ENCODE assay signal across 20 cellular contexts in genomic region chr3:70970952-70971351, GRCh38.
DNase-seq lines count a peak whose midpoint lies in the region; TF ChIP-seq lines count a peak whose summit lies in the region.
"Had no signal": no experiment of that assay in that cellular context is flagged by ENCODE, and none has a peak within 500 bp of the region (broad histone marks: within the 10 kb centered on the region; RNA-seq: fewer than 3 reads in every experiment).

No MANE protein-coding gene starts in this region.

- no peak overlapping the region for H2AK5ac ChIP-seq in H9 (ENCODE audit: insufficient read length, low read length)
- H2AK5ac ChIP-seq in neuronal stem cell (ENCODE audit: low read depth, low read length): no peak overlapping the region

- H2BK5ac ChIP-seq in H9 (ENCODE audit: insufficient read length, low read length): no peak overlapping the region
- H2BK5ac ChIP-seq in neuronal stem cell (ENCODE audit: low read length): no peak overlapping the region

- H3K23ac ChIP-seq in H9 (ENCODE audit: insufficient read length, low read depth, low read length): no peak overlapping the region
- no peak overlapping the region for H3K23ac ChIP-seq in neuronal stem cell (ENCODE audit: low read depth, low read length, poor library complexity)

- no peak overlapping the region for H3T11ph ChIP-seq in H9 (ENCODE audit: low read length)

- H3K4me1 Mint-ChIP-seq in CD14-positive monocyte (no peaks in the 10 kb centered on the region), H9 (peaks cover 17 to 25% of the 10 kb centered on the region in 2 experiments), chondrocyte (ENCODE audit: low read depth) (peaks cover 49% of the 10 kb centered on the region)

- no peak for TF ChIP-seq EP300 in ovary (IDR thresholded peaks at IDR 0.05)

- no peak for TF ChIP-seq CTCF in CD14-positive monocyte (IDR thresholded peaks at IDR 0.05)
- TF ChIP-seq CTCF in H9 (conservative IDR thresholded peaks at IDR 0.05): no peak
- no peak for TF ChIP-seq CTCF in chondrocyte (IDR thresholded peaks at IDR 0.05)
- no peak for TF ChIP-seq CTCF in ovary (IDR thresholded peaks at IDR 0.05)

- H3K27me3 Mint-ChIP-seq in CD14-positive monocyte (ENCODE audit: low read depth in 3 of 3) (no peaks in the 10 kb centered on the region), H9 (ENCODE audit: low read depth) (no peaks in the 10 kb centered on the region), chondrocyte (ENCODE audit: low read depth) (no peaks in the 10 kb centered on the region)

- H3K9me3 Mint-ChIP-seq in CD14-positive monocyte (no peaks in the 10 kb centered on the region), H9 (no peaks in the 10 kb centered on the region), chondrocyte (ENCODE audit: low read depth) (no peaks in the 10 kb centered on the region)

- no peaks in the 10 kb centered on the region for H3K79me2 ChIP-seq in H9 (ENCODE audit: insufficient read depth, low read length)
- H3K79me2 ChIP-seq: parathyroid adenoma had no signal

- H2BK15ac ChIP-seq in H9 (ENCODE audit: low read depth, low read length) (no peak overlapping the region), neuronal stem cell (ENCODE audit: low read length) (no peak overlapping the region)

- no peak overlapping the region for H3K27ac ChIP-seq in H9 (ENCODE audit: insufficient read length, low read depth, low read length)
- H3K27ac ChIP-seq in neuronal stem cell (replicated peaks; ENCODE audit: low read length): no peak overlapping the region
- H3K27ac ChIP-seq in ovary: no peak overlapping the region
- H3K27ac ChIP-seq: parathyroid adenoma, upper lobe of right lung had no signal

- no peak overlapping the region for H4K8ac ChIP-seq in H9 (replicated peaks; ENCODE audit: insufficient read length, low read depth, low read length)
- no peak overlapping the region for H4K8ac ChIP-seq in neuronal stem cell (ENCODE audit: low read depth, low read length)

- no peak overlapping the region for H4K5ac ChIP-seq in H9 (ENCODE audit: insufficient read length, low read depth, low read length)

- no peaks in the 10 kb centered on the region for H4K20me1 ChIP-seq in H9 (ENCODE audit: control insufficient read depth, insufficient read depth, insufficient read length)

- intact Hi-C loops in CD14-positive monocyte (cut with micrococcal nuclease) (no loop called here), ovary (cut with DNase I) (no loop called here)

- no peak overlapping the region for H2AFZ ChIP-seq in H9 (ENCODE audit: low read length)
- H2AFZ ChIP-seq in neuronal stem cell (ENCODE audit: low read length): no peak overlapping the region
- H2AFZ ChIP-seq: parathyroid adenoma had no signal

- no peak overlapping the region for H4K91ac ChIP-seq in H9 (ENCODE audit: insufficient read length, low read depth, low read length)
- peak overlapping the region; percentile 5 for H4K91ac ChIP-seq in neuronal stem cell (ENCODE audit: low read depth, low read length, poor library complexity)

- H3K9me3 ChIP-seq in H9 (ENCODE audit: control insufficient read depth, low read depth, low read length) (no peaks in the 10 kb centered on the region), neuronal stem cell (replicated peaks in 1 of 2; ENCODE audit: control insufficient read depth in 2 of 2, insufficient read depth in 1 of 2, low read depth in 1 of 2, low read length in 2 of 2) (peaks cover 0 to 6% of the 10 kb centered on the region in 2 donors), ovary (no peaks in the 10 kb centered on the region)
- H3K9me3 ChIP-seq: ascending aorta, esophagus squamous epithelium, upper lobe of right lung had no signal

- no peak overlapping the region for H3K18ac ChIP-seq in H9 (ENCODE audit: insufficient read length, low read depth, low read length)
- no peak overlapping the region for H3K18ac ChIP-seq in neuronal stem cell (ENCODE audit: low read length)

- peaks cover 64 to 78% of the 10 kb centered on the region in 2 donors for H3K36me3 Mint-ChIP-seq in CD14-positive monocyte
- peaks cover 2 to 55% (median 25%) of the 10 kb centered on the region in 3 experiments; a peak in 6 of 7 replicates for H3K36me3 Mint-ChIP-seq in H9 (ENCODE audit: insufficient read depth in 1 of 3, low read depth in 3 of 3)
- peaks cover 55% of the 10 kb centered on the region for H3K36me3 Mint-ChIP-seq in chondrocyte (ENCODE audit: low read depth)

- WGBS in H9 (ENCODE audit: extremely low coverage, insufficient read length, low lambda C conversion rate): no CpG with 5 or more reads among the region's 6 CpGs
- no CpG with 5 or more reads among the region's 6 CpGs for WGBS in neuronal stem cell (ENCODE audit: extremely low coverage in 2 of 2, insufficient read length in 2 of 2, insufficient replicate concordance in 1 of 2), 2 donors
- WGBS in ovary, 3 donors: 71 to 80% (median 74%) methylated on average over 6 of the region's 6 CpGs

- H3K4ac ChIP-seq in H9 (ENCODE audit: low read depth, low read length) (no peak overlapping the region), neuronal stem cell (ENCODE audit: low read length) (no peak overlapping the region)

- H2BK12ac ChIP-seq in H9 (ENCODE audit: insufficient read length, low read depth, low read length) (no peak overlapping the region), neuronal stem cell (ENCODE audit: low read length) (no peak overlapping the region)

- H3K27ac Mint-ChIP-seq in CD14-positive monocyte (peak overlapping the region in 4 of 7 donors; percentile 6 to 48 (median 28)), H9 (peak overlapping the region in 2 of 3 experiments; percentile 1 to 45; a peak in 3 of 7 replicates), chondrocyte (ENCODE audit: unreplicated experiment) (peak overlapping the region; percentile 72)

- no peak overlapping the region for H2BK20ac ChIP-seq in H9 (ENCODE audit: low read depth, low read length, poor library complexity, severe bottlenecking)

- no peak for TF ChIP-seq POLR2A in ovary (IDR thresholded peaks at IDR 0.05)

- H3K79me1 ChIP-seq in H9 (ENCODE audit: insufficient read depth, low read depth, low read length, poor library complexity, severe bottlenecking) (no peaks in the 10 kb centered on the region), neuronal stem cell (ENCODE audit: low read depth, low read length) (no peaks in the 10 kb centered on the region)

- no peak overlapping the region for H3K9ac ChIP-seq in H9 (ENCODE audit: extremely low read depth, insufficient read length, low read length)
- no peak overlapping the region for H3K9ac ChIP-seq in neuronal stem cell (ENCODE audit: low read depth, low read length, poor library complexity)
- H3K9ac ChIP-seq: parathyroid adenoma had no signal

- H3K27me3 ChIP-seq in H9 (ENCODE audit: insufficient read depth, low read length): no peaks in the 10 kb centered on the region
- H3K27me3 ChIP-seq in neuronal stem cell (ENCODE audit: control insufficient read depth in 3 of 3, insufficient read depth in 3 of 3, low read depth in 1 of 3, low read length in 3 of 3): no peaks in the 10 kb centered on the region
- no peaks in the 10 kb centered on the region for H3K27me3 ChIP-seq in ovary
- H3K27me3 ChIP-seq: ascending aorta, esophagus squamous epithelium, upper lobe of right lung had no signal

- H3K4me1 ChIP-seq in H9 (ENCODE audit: insufficient read depth, low read length) (no peaks in the 10 kb centered on the region), neuronal stem cell (ENCODE audit: control insufficient read depth in 2 of 2, insufficient read depth in 1 of 2, low read depth in 1 of 2, low read length in 2 of 2) (peaks cover 6 to 13% of the 10 kb centered on the region in 2 donors), ovary (ENCODE audit: insufficient read depth) (peaks cover 7% of the 10 kb centered on the region)
- H3K4me1 ChIP-seq: parathyroid adenoma, upper lobe of right lung had no signal

- H3K36me3 ChIP-seq in neuronal stem cell (replicated peaks in 1 of 2; ENCODE audit: control insufficient read depth in 2 of 2, insufficient read depth in 2 of 2, low read length in 2 of 2) (peaks cover 0 to 90% of the 10 kb centered on the region in 2 donors), ovary (no peaks in the 10 kb centered on the region)

- DNase-seq in CD14-positive monocyte (ENCODE audit: low spot score): no peak
- DNase-seq in H9: no peak
- no peak for DNase-seq in chondrocyte (ENCODE audit: low spot score)
- no peak for DNase-seq in neuronal stem cell (ENCODE audit: low spot score)
- no peak for DNase-seq in SW 1271 (lab: John Stamatoyannopoulos, UW)
- DNase-seq in ovary: no peak
- DNase-seq in stimulated activated CD4-positive, alpha-beta T cell treated with anti-CD3 and anti-CD28 coated beads, Interleukin-4, amount 100 ng/mL, for 24 hours: no peak
- DNase-seq: activated CD4-positive, alpha-beta T cell treated with anti-CD3 and anti-CD28 coated beads for 48 hours; activated CD8-positive, alpha-beta memory T cell treated with anti-CD3 and anti-CD28 coated beads, Interleukin-2, amount 50 U/mL, for 4 hours; activated gamma-delta T cell treated with Interleukin-2 at 50 U/mL for 16 hours; effector memory CD4-positive, alpha-beta T cell; esophagus squamous epithelium; kidney; NCI-H1417 treated with DMSO at 0.1 percent for 48 hours; NCI-H2171; NCI-H526 treated with DMSO at 0.1 percent for 48 hours; RPMI8226; upper lobe of right lung had no signal

- H3K14ac ChIP-seq in H9 (ENCODE audit: insufficient read depth, low read length) (no peak overlapping the region), neuronal stem cell (ENCODE audit: low read length) (no peak overlapping the region)

- H2BK120ac ChIP-seq in H9 (ENCODE audit: low read depth, low read length, poor library complexity, severe bottlenecking) (no peak overlapping the region), neuronal stem cell (ENCODE audit: low read depth, low read length) (no peak overlapping the region)

- H3K23me2 ChIP-seq in H9 (ENCODE audit: insufficient read length, low read depth, low read length, poor library complexity, severe bottlenecking): no peaks in the 10 kb centered on the region

- H3K4me3 Mint-ChIP-seq in CD14-positive monocyte (no peak overlapping the region), H9 (no peak overlapping the region; a peak in 1 of 5 replicates), chondrocyte (ENCODE audit: unreplicated experiment) (no peak overlapping the region)

- no peak overlapping the region for H3K56ac ChIP-seq in H9 (ENCODE audit: insufficient read length, low read depth, low read length)

- H3K4me3 ChIP-seq in neuronal stem cell (ENCODE audit: low read length in 2 of 2): no peak overlapping the region
- no peak overlapping the region for H3K4me3 ChIP-seq in ovary
- H3K4me3 ChIP-seq: ascending aorta, esophagus squamous epithelium, upper lobe of right lung had no signal

- H3K4me2 ChIP-seq in H9 (ENCODE audit: insufficient read depth, insufficient read length, low read length) (no peak overlapping the region), neuronal stem cell (ENCODE audit: insufficient read depth, low read length, poor library complexity, severe bottlenecking) (no peak overlapping the region)
